9 cellular contexts compared by ENCODE assay signal in genomic region chr16:87393680-87394055, GRCh38. TPM values are rescaled to one million over a fixed set of nuclear protein-coding genes. Genes with fewer than 3 reads are reported as not detected.
DNase-seq lines count a peak whose midpoint lies in the region; ATAC-seq and TF ChIP-seq lines count a peak whose summit lies in the region.
"Had no signal": no experiment of that assay in that cellular context is flagged by ENCODE, and none has a peak within 500 bp of the region (broad histone marks: within the 10 kb centered on the region; RNA-seq: fewer than 3 reads in every experiment).

No MANE protein-coding gene starts in this region.

- ATAC-seq in HG02852 (IDR thresholded peaks at IDR 0.05; ENCODE audit: unreplicated experiment), result no peak

- H3K4me1 ChIP-seq in rectal smooth muscle tissue (ENCODE audit: control insufficient read depth, insufficient read depth, low read length), result peaks cover 10% of the 10 kb centered on the region

- no peaks in the 10 kb centered on the region for H3K9me3 ChIP-seq in WERI-Rb-1 (ENCODE audit: severe bottlenecking)

- peaks cover 3% of the 10 kb centered on the region; the same call in 1 of the 2 replicates for H3K36me3 ChIP-seq in WERI-Rb-1
- no peaks in the 10 kb centered on the region for H3K36me3 ChIP-seq in rectal smooth muscle tissue (ENCODE audit: control insufficient read depth, insufficient read depth, low read length)

- H3K27me3 ChIP-seq in WERI-Rb-1 (ENCODE audit: insufficient read depth, low read depth, severe bottlenecking) (no peaks in the 10 kb centered on the region), rectal smooth muscle tissue (ENCODE audit: control insufficient read depth, insufficient read depth, low read length) (no peaks in the 10 kb centered on the region)

- H3K4me3 ChIP-seq in GM08714 (ENCODE audit: low read length), result peak overlapping the region; percentile 71; the same call in 1 of the 2 replicates
- H3K4me3 ChIP-seq in WERI-Rb-1 (ENCODE audit: low read depth, low read length), result peak overlapping the region; percentile 54; the same call in 1 of the 2 replicates
- peak overlapping the region; percentile 85 for H3K4me3 ChIP-seq in fibroblast of mammary gland (ENCODE audit: control insufficient read depth, low read depth, low read length)
- H3K4me3 ChIP-seq in rectal smooth muscle tissue (ENCODE audit: low read length), result peak overlapping the region; percentile 69

- H3K27ac ChIP-seq in WERI-Rb-1 (peak overlapping the region; percentile 50; the same call in 1 of the 2 replicates), rectal smooth muscle tissue (ENCODE audit: low read depth, low read length) (peak overlapping the region; percentile 87)

- no peak overlapping the region for H3K9ac ChIP-seq in rectal smooth muscle tissue (ENCODE audit: low read length)

- DNase-seq in WERI-Rb-1 (no peak), fibroblast of mammary gland (ENCODE audit: low read depth) (no peak), SK-N-DZ (ENCODE audit: low spot score) (no peak), NCI-H2029 treated with DMSO at 0.1 percent for 48 hours (lab: John Stamatoyannopoulos, UW) (no peak), HPDE6-E6E7 (ENCODE audit: extremely low spot score) (no peak)
- DNase-seq: NCI-H1436 treated with DMSO at 0.1 percent for 48 hours had no signal

- TF ChIP-seq CTCF in WERI-Rb-1 (IDR thresholded peaks at IDR 0.05; ENCODE audit: low read depth, low read length) (no peak), fibroblast of mammary gland (conservative IDR thresholded peaks at IDR 0.05; ENCODE audit: control insufficient read depth, insufficient read depth, low read depth, low read length) (no peak)

RNA-seq across cellular contexts. Expression of gene MAP1LC3B, which starts 1.5 kb away (rescaled TPM):
- 20.0 and 20.9 TPM in 2 replicates for polyA plus RNA-seq in SK-N-DZ (2014; cell fraction: cytosol; rRNA removed)
- polyA plus RNA-seq in SK-N-DZ (2014; cell fraction: nucleus; rRNA removed), result 12.2 and 28.2 TPM in 2 replicates

RNA-seq across cellular contexts. Expression of gene FBXO31, which starts 10.1 kb away (rescaled TPM):
- 16.3 and 28.1 TPM in 2 replicates for polyA plus RNA-seq in SK-N-DZ (2014; cell fraction: cytosol; rRNA removed)
- 25.0 and 32.5 TPM in 2 replicates for polyA plus RNA-seq in SK-N-DZ (2014; cell fraction: nucleus; rRNA removed)
